Comparison of ENCODE assay signal across 1 cellular context in the genomic region with DNA sequence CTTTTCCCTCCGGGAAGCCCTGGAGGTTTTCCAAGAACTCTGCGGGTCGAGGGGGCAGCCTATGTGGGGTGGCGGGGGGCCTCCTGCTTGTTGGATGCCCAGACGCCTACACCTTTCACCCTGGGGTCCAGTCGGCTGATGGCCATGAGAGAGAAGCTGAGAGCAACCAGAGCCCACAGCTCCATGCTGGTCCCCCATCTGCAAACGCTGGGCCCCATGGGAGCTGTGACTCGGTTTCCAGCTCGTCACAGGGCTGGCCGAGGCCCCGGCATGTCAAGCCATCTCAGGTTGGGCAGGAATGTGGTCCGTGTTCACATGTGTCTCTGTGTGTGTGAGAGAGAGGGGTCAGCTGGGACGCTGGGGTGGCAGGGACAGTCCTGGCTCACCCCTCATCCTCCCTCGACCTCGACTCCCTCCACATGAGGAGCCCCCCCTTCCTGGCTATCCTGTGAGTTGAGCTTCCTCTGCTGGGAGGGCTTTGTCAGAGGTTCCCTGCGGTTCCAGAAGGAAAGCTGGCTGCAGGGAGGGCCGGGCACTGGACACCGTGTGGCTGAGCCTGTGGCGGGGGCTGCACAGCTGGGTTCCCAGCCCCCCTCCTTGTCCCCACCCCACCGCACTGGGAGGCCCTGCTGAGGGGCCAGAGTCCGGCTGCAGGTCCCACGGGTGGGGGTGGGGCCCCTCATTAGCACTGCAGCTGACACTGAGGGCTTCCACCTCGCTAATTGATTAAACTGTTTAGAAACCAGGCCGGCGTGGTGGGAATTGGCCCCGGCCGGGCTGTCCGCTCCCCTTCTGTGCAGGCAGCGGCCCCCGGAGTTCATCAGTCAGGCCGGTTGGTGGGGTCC.
TF ChIP-seq lines count a peak whose summit lies in the region.

No MANE protein-coding gene starts in this region.

TF ChIP-seq in endothelial cell of umbilical vein, 7 proteins besides CTCF, POLR2A, EP300 and RAD21:
- TF ChIP-seq EZH2 (IDR thresholded peaks at IDR 0.05; ENCODE audit: borderline replicate concordance, low read depth, low read length, severe bottlenecking), result peak; percentile 40
- TF ChIP-seq FOS (IDR thresholded peaks at IDR 0.05; ENCODE audit: borderline replicate concordance, insufficient read depth, low read length), result no peak
